Comparison of ENCODE assay signal across 8 cellular contexts in genomic region chr11:86955111-86955673, GRCh38.
A peak's percentile ranks its signal among the peaks of the same experiment; 100 is the strongest.
DNase-seq lines count a peak whose midpoint lies in the region; ATAC-seq and TF ChIP-seq lines count a peak whose summit lies in the region.

TSS of gene FZD4 (minus strand) at chr11:86955395. CDS start at chr11:86955085, 310 bp downstream.

- ATAC-seq in GM19372 (IDR thresholded peaks at IDR 0.05; ENCODE audit: low read depth, unreplicated experiment) (peak; percentile 95), HG03439 (IDR thresholded peaks at IDR 0.05; ENCODE audit: unreplicated experiment) (peak; percentile 95)
- peak; percentile 91 for ATAC-seq in stimulated activated naive CD8-positive, alpha-beta T cell treated with anti-CD3 and anti-CD28 coated beads, Interleukin-15, Interleukin-2, amounts not matched to agents 100 U/mL and 50 U/mL, for 24 hours

- no peak for TF ChIP-seq POLR2A in erythroblast (IDR thresholded peaks at IDR 0.05; ENCODE audit: low read length)

- peak; percentile 71 for DNase-seq in COLO829 (ENCODE audit: low spot score)
- peak; percentile 25 for DNase-seq in NCI-H524 treated with DMSO at 0.1 percent for 48 hours (lab: John Stamatoyannopoulos, UW)
- peak; percentile 44 for DNase-seq in activated CD8-positive, alpha-beta memory T cell treated with anti-CD3 and anti-CD28 coated beads, Interleukin-2, amount 50 U/mL, for 4 hours
- DNase-seq in erythroblast (lab: John Stamatoyannopoulos, UW), result peak; percentile 91 to 93
- peak; percentile 83 for DNase-seq in middle frontal gyrus (ENCODE audit: extremely low spot score, low spot score)
- DNase-seq in stimulated activated naive CD8-positive, alpha-beta T cell treated with anti-CD3 and anti-CD28 coated beads, Interleukin-15, Interleukin-2, amounts not matched to agents 100 U/mL and 50 U/mL, for 24 hours, result peak; percentile 73

Comparison
In these comparisons a context has a peak if more than half of its experiments do, and no peak if none do; other contexts are left out.
1. Peak in every context shown above with its lines: DNase-seq and ATAC-seq.
2. DNase-seq: peak in every context shown above with its lines; median percentile 92 in erythroblast; 83 in middle frontal gyrus; 73 in stimulated activated naive CD8-positive, alpha-beta T cell treated with anti-CD3 and anti-CD28 coated beads, Interleukin-15, Interleukin-2, amounts not matched to agents 100 U/mL and 50 U/mL, for 24 hours; 71 in COLO829; 44 in activated CD8-positive, alpha-beta memory T cell treated with anti-CD3 and anti-CD28 coated beads, Interleukin-2, amount 50 U/mL, for 4 hours; 25 in NCI-H524 treated with DMSO at 0.1 percent for 48 hours.